ENCODE assay signal across 15 cellular contexts in genomic region chr17:82013341-82013740, GRCh38. TPM values are rescaled to one million over a fixed set of nuclear protein-coding genes. Genes with fewer than 3 reads are reported as not detected.
DNase-seq lines count a peak whose midpoint lies in the region; ATAC-seq, FAIRE-seq and TF ChIP-seq lines count a peak whose summit lies in the region.
"Had no signal": no experiment of that assay in that cellular context is flagged by ENCODE, and none has a peak within 500 bp of the region (broad histone marks: within the 10 kb centered on the region; RNA-seq: fewer than 3 reads in every experiment).

No MANE protein-coding gene starts in this region.

- H3K9me1 ChIP-seq in K562 (ENCODE audit: control insufficient read depth, insufficient read depth, low read length) = no peaks in the 10 kb centered on the region

- no peak overlapping the region for H3K27ac Mint-ChIP-seq in natural killer cell
- H3K27ac Mint-ChIP-seq: activated CD4-positive, alpha-beta memory T cell treated with anti-CD3 and anti-CD28 coated beads for 36 hours had no signal

- no peak for ATAC-seq in K562
- ATAC-seq in natural killer cell = no peak
- ATAC-seq: HCT116, psoas muscle had no signal

- H3K4me1 Mint-ChIP-seq in natural killer cell = no peaks in the 10 kb centered on the region

- intact Hi-C loops in K562 (cut with micrococcal nuclease) = no loop called here
- intact Hi-C loops in left ventricle myocardium inferior (cut with micrococcal nuclease) = no loop called here
- intact Hi-C loops in natural killer cell (cut with micrococcal nuclease) = no loop called here

- TF ChIP-seq CTCF in K562 (IDR thresholded peaks at IDR 0.05 in 2 of 3, conservative IDR thresholded peaks at IDR 0.05 in 1 of 3; ENCODE audit: insufficient read depth in 2 of 3, low read depth in 1 of 3, low read length in 3 of 3) (no peak), left ventricle myocardium inferior (IDR thresholded peaks at IDR 0.05; ENCODE audit: borderline replicate concordance) (no peak), natural killer cell (IDR thresholded peaks at IDR 0.05) (no peak)

- no TSS peak for BruUV-seq in K562 (replicated peaks; lab: Mats Ljungman, UMichigan)

- H3K4me3 ChIP-seq in H7 (ENCODE audit: insufficient read depth, low read depth, low read length) (no peak overlapping the region), K562 (no peak overlapping the region), left ventricle myocardium inferior (peak overlapping the region; percentile 33), rectal smooth muscle tissue (ENCODE audit: low read length) (no peak overlapping the region)
- H3K4me3 ChIP-seq: psoas muscle had no signal

- H3K4me1 ChIP-seq in K562 (replicated peaks in 1 of 2; ENCODE audit: control insufficient read depth in 2 of 2, insufficient read depth in 2 of 2, low read length in 2 of 2) (peaks cover 0 to 87% of the 10 kb centered on the region in 2 experiments; a peak in 3 of 5 replicates), left ventricle myocardium inferior (peaks cover 42% of the 10 kb centered on the region), rectal smooth muscle tissue (ENCODE audit: control insufficient read depth, insufficient read depth, low read length) (peaks cover 6% of the 10 kb centered on the region)

- no peak for TF ChIP-seq EP300 in K562 (IDR thresholded peaks at IDR 0.05; ENCODE audit: low read length)

- no peak overlapping the region for H3K27ac ChIP-seq in K562 (ENCODE audit: extremely low read depth, low read depth, low read length)
- peak overlapping the region; percentile 96 for H3K27ac ChIP-seq in left ventricle myocardium inferior (replicated peaks)
- H3K27ac ChIP-seq in rectal smooth muscle tissue (ENCODE audit: low read depth, low read length) = peak overlapping the region; percentile 72
- H3K27ac ChIP-seq: psoas muscle had no signal

- peak overlapping the region in 1 of 2 experiments; percentile 22; a peak in 1 of 4 replicates for H3K9ac ChIP-seq in K562 (ENCODE audit: insufficient read depth in 1 of 2, low read depth in 2 of 2, low read length in 2 of 2)
- no peak overlapping the region for H3K9ac ChIP-seq in rectal smooth muscle tissue (ENCODE audit: low read length)

- TF ChIP-seq POLR2A in K562 (conservative IDR thresholded peaks at IDR 0.05) = no peak

- H3K4me3 Mint-ChIP-seq in natural killer cell = no peak overlapping the region
- H3K4me3 Mint-ChIP-seq: activated CD4-positive, alpha-beta memory T cell treated with anti-CD3 and anti-CD28 coated beads for 36 hours had no signal

- TF ChIP-seq RAD21 in K562 (CRISPR knock-in tag; conservative IDR thresholded peaks at IDR 0.05 in 1 of 2, IDR thresholded peaks at IDR 0.05 in 1 of 2) = no peak

- POLR2A ChIA-PET in K562 (lab: Yijun Ruan, JAX) = interaction anchor here (1.1 kb wide), 1 partner anchor 8 kb away, joined by 3 read pairs; no protein-coding TSS in a partner anchor

- no peak for FAIRE-seq in K562 (lab: Jason Lieb, UNC)

- no peaks in the 10 kb centered on the region for H3K79me2 ChIP-seq in K562 (ENCODE audit: control insufficient read depth, insufficient read depth, low read length)

- no peaks in the 10 kb centered on the region for H3K9me3 Mint-ChIP-seq in natural killer cell
- H3K9me3 Mint-ChIP-seq: activated CD4-positive, alpha-beta memory T cell treated with anti-CD3 and anti-CD28 coated beads for 36 hours had no signal

- no peak overlapping the region for H2AFZ ChIP-seq in K562 (ENCODE audit: low read depth, low read length)

- H3K36me3 Mint-ChIP-seq in natural killer cell = no peaks in the 10 kb centered on the region
- H3K36me3 Mint-ChIP-seq: activated CD4-positive, alpha-beta memory T cell treated with anti-CD3 and anti-CD28 coated beads for 36 hours had no signal

- H3K9me3 ChIP-seq in K562 (replicated peaks; ENCODE audit: control insufficient read depth, insufficient read depth, low read depth, low read length) (no peaks in the 10 kb centered on the region), left ventricle myocardium inferior (replicated peaks) (no peaks in the 10 kb centered on the region)
- H3K9me3 ChIP-seq: psoas muscle had no signal

- H3K27me3 ChIP-seq in H7 (ENCODE audit: control insufficient read depth, insufficient read depth, low read length) (no peaks in the 10 kb centered on the region), K562 (ENCODE audit: control insufficient read depth in 2 of 2, insufficient read depth in 2 of 2, low read length in 2 of 2) (no peaks in the 10 kb centered on the region), left ventricle myocardium inferior (ENCODE audit: low read depth) (no peaks in the 10 kb centered on the region), rectal smooth muscle tissue (ENCODE audit: control insufficient read depth, insufficient read depth, low read length) (no peaks in the 10 kb centered on the region)

- no peaks in the 10 kb centered on the region for H3K36me3 ChIP-seq in H7 (replicated peaks; ENCODE audit: control insufficient read depth, insufficient read depth, low read length)
- H3K36me3 ChIP-seq in K562 (ENCODE audit: control insufficient read depth, insufficient read depth, low read length) = peaks cover 5% of the 10 kb centered on the region; the same call in 1 of the 3 replicates
- H3K36me3 ChIP-seq in left ventricle myocardium inferior = no peaks in the 10 kb centered on the region
- H3K36me3 ChIP-seq in rectal smooth muscle tissue (ENCODE audit: control insufficient read depth, insufficient read depth, low read length) = no peaks in the 10 kb centered on the region

- H3K4me2 ChIP-seq in K562 (ENCODE audit: insufficient read depth, low read length) = no peak overlapping the region

- in situ Hi-C loops in K562 (cut with MboI) = no loop called here

- WGBS in K562 (ENCODE audit: insufficient coverage, low coverage, missing lambda C conversion rate) = 90% methylated on average over 11 of the region's 22 CpGs

- H4K20me1 ChIP-seq in K562 (replicated peaks; ENCODE audit: control insufficient read depth, insufficient read depth, low read length) = no peaks in the 10 kb centered on the region

- DNase-seq in H7 = peak; percentile 73
- no peak for DNase-seq in K562 (ENCODE audit: extremely low read depth in 1 of 4, low spot score in 3 of 4)
- DNase-seq in left ventricle myocardium inferior = peak; percentile 48
- DNase-seq in SKM-1 treated with dmso at 0.1 percent for 144 hours (lab: John Stamatoyannopoulos, UW; ENCODE audit: unreplicated experiment) = no peak
- DNase-seq in NCI-H1930 (lab: John Stamatoyannopoulos, UW) = no peak
- DNase-seq in NCI-H2196 (lab: John Stamatoyannopoulos, UW; ENCODE audit: unreplicated experiment) = no peak
- no peak for DNase-seq in natural killer cell
- DNase-seq: activated CD4-positive, alpha-beta memory T cell treated with anti-CD3 and anti-CD28 coated beads for 36 hours; amniotic stem cell; effector memory CD4-positive, alpha-beta T cell; EL; psoas muscle; stimulated activated CD4-positive, alpha-beta T cell treated with anti-CD3 and anti-CD28 coated beads, Interleukin-2, amount 100 ng/mL, for 24 hours had no signal

- CTCF ChIA-PET in K562 (lab: Yijun Ruan, JAX; ENCODE audit: low intra/inter-chr PET ratio) = no interaction called here

- no peaks in the 10 kb centered on the region for H3K27me3 Mint-ChIP-seq in natural killer cell (ENCODE audit: low read depth in 2 of 2)
- H3K27me3 Mint-ChIP-seq: activated CD4-positive, alpha-beta memory T cell treated with anti-CD3 and anti-CD28 coated beads for 36 hours had no signal

RNA-seq across cellular contexts. Expression of gene CENPX, which starts 9.3 kb away (rescaled TPM):
- total RNA-seq in H7 (2014; rRNA removed; shearing (Covaris generic)) = 171 and 247 TPM in 2 replicates
- 52.2 and 175 TPM in 2 replicates for total RNA-seq in K562 (2011; cell fraction: chromatin; rRNA removed; ENCODE audit: low replicate concordance)
- 218 and 267 TPM in 2 replicates for total RNA-seq in K562 (2011; cell fraction: nucleolus; rRNA removed)
- total RNA-seq in K562 (2011; cell fraction: nucleoplasm; rRNA removed) = 117 and 130 TPM in 2 replicates
- total RNA-seq in K562 (2014; rRNA removed) (318 and 420 TPM in 2 replicates), K562 (2014; rRNA removed; fragmentation: Illumina TruSeq; extraction: Trizol) (46.8 and 67.9 TPM in 2 replicates), K562 (2015; rRNA removed; fragmentation: Illumina TruSeq; extraction: Trizol) (124 and 127 TPM in 2 replicates), K562 (2021) (267 and 275 TPM in 2 replicates), left ventricle myocardium inferior (26.3 TPM), natural killer cell (10 to 100 TPM; 22.8 to 29.6 (median 27.0) TPM)
- polyA plus RNA-seq in K562 (2011; rRNA removed) (170 and 181 TPM in 2 replicates), K562 (2014; fragmentation: Illumina TruSeq; extraction: Trizol) (115 and 158 TPM in 2 replicates), K562 (2014; fragmentation: Nextera tagmentation; extraction: Ambion mirVana) (100 to 1,000 TPM in 1 of 2 experiments, 10 to 100 TPM in 1; 32.7 to 113 TPM), K562 (2014; rRNA removed) (352 and 375 TPM in 2 replicates)
- polyA plus RNA-seq in K562 (2011; cell fraction: cytosol; rRNA removed) = 177 and 348 TPM in 2 replicates
- 315 and 491 TPM in 2 replicates for polyA plus RNA-seq in K562 (2011; cell fraction: nucleus; rRNA removed)
- polyA plus RNA-seq in K562 (2012) = 133 and 234 TPM in 2 replicates
- 20.5 and 34.2 TPM in 2 replicates for polyA minus RNA-seq in K562 (2011; rRNA and poly(A)+ RNA removed)
- polyA minus RNA-seq in K562 (2011; cell fraction: cytosol; rRNA and poly(A)+ RNA removed) = 62.7 and 65.0 TPM in 2 replicates
- 51.4 and 58.3 TPM in 2 replicates for polyA minus RNA-seq in K562 (2011; cell fraction: nucleus; rRNA and poly(A)+ RNA removed)

RNA-seq across cellular contexts. Expression of gene LRRC45, which starts 9.8 kb away (rescaled TPM):
- total RNA-seq in H7 (2014; rRNA removed; shearing (Covaris generic)) = 45.2 and 46.5 TPM in 2 replicates
- total RNA-seq in K562 (2011; cell fraction: chromatin; rRNA removed; ENCODE audit: low replicate concordance) = 25.2 and 72.7 TPM in 2 replicates
- total RNA-seq in K562 (2011; cell fraction: nucleolus; rRNA removed) = 47.9 and 57.9 TPM in 2 replicates
- 27.0 and 29.0 TPM in 2 replicates for total RNA-seq in K562 (2011; cell fraction: nucleoplasm; rRNA removed)
- 21.5 and 21.7 TPM in 2 replicates for total RNA-seq in K562 (2014; rRNA removed)
- 1.8 and 3.5 TPM in 2 replicates for total RNA-seq in K562 (2014; rRNA removed; fragmentation: Illumina TruSeq; extraction: Trizol)
- total RNA-seq in K562 (2015; rRNA removed; fragmentation: Illumina TruSeq; extraction: Trizol) = 11.2 and 13.1 TPM in 2 replicates
- total RNA-seq in K562 (2021) = 16.6 and 19.1 TPM in 2 replicates
- 7.2 and 10.4 TPM in 2 replicates for polyA plus RNA-seq in K562 (2011; rRNA removed)
- polyA plus RNA-seq in K562 (2011; cell fraction: cytosol; rRNA removed) = 6.3 and 10.0 TPM in 2 replicates
- polyA plus RNA-seq in K562 (2011; cell fraction: nucleus; rRNA removed) = 87.0 and 113 TPM in 2 replicates
- polyA plus RNA-seq in K562 (2012) = 12.2 and 13.1 TPM in 2 replicates
- polyA plus RNA-seq in K562 (2014; fragmentation: Illumina TruSeq; extraction: Trizol) = 4.2 and 4.3 TPM in 2 replicates
- polyA plus RNA-seq in K562 (2014; fragmentation: Nextera tagmentation; extraction: Ambion mirVana) = not detected
- 18.4 and 26.6 TPM in 2 replicates for polyA plus RNA-seq in K562 (2014; rRNA removed)
- 2.0 and 4.1 TPM in 2 replicates for polyA minus RNA-seq in K562 (2011; rRNA and poly(A)+ RNA removed)
- 5.8 and 7.1 TPM in 2 replicates for polyA minus RNA-seq in K562 (2011; cell fraction: cytosol; rRNA and poly(A)+ RNA removed)
- polyA minus RNA-seq in K562 (2011; cell fraction: nucleus; rRNA and poly(A)+ RNA removed) = 21.4 and 23.9 TPM in 2 replicates
- total RNA-seq in left ventricle myocardium inferior = 4.3 TPM
- total RNA-seq in natural killer cell = 10 to 100 TPM; 15.9 to 21.6 (median 16.8) TPM

RNA-seq across cellular contexts. Expression of gene RAC3, which starts 18.1 kb away (rescaled TPM):
- 155 and 175 TPM in 2 replicates for total RNA-seq in H7 (2014; rRNA removed; shearing (Covaris generic))
- 19.4 and 85.2 TPM in 2 replicates for total RNA-seq in K562 (2011; cell fraction: chromatin; rRNA removed; ENCODE audit: low replicate concordance)
- 134 and 179 TPM in 2 replicates for total RNA-seq in K562 (2011; cell fraction: nucleolus; rRNA removed)
- total RNA-seq in K562 (2011; cell fraction: nucleoplasm; rRNA removed) = 71.3 and 86.0 TPM in 2 replicates
- 292 and 377 TPM in 2 replicates for total RNA-seq in K562 (2014; rRNA removed)
- 21.8 and 30.5 TPM in 2 replicates for total RNA-seq in K562 (2014; rRNA removed; fragmentation: Illumina TruSeq; extraction: Trizol)
- total RNA-seq in K562 (2015; rRNA removed; fragmentation: Illumina TruSeq; extraction: Trizol) = 91.3 and 98.6 TPM in 2 replicates
- total RNA-seq in K562 (2021) = 133 and 139 TPM in 2 replicates
- polyA plus RNA-seq in K562 (2011; rRNA removed) = 118 and 135 TPM in 2 replicates
- 275 and 623 TPM in 2 replicates for polyA plus RNA-seq in K562 (2011; cell fraction: cytosol; rRNA removed)
- polyA plus RNA-seq in K562 (2011; cell fraction: nucleus; rRNA removed) = 159 and 273 TPM in 2 replicates
- 51.3 and 82.3 TPM in 2 replicates for polyA plus RNA-seq in K562 (2012)
- 137 and 193 TPM in 2 replicates for polyA plus RNA-seq in K562 (2014; fragmentation: Illumina TruSeq; extraction: Trizol)
- under 1 TPM; 0.23 to 0.28 TPM for polyA plus RNA-seq in K562 (2014; fragmentation: Nextera tagmentation; extraction: Ambion mirVana)
- polyA plus RNA-seq in K562 (2014; rRNA removed) = 281 and 307 TPM in 2 replicates
- 16.0 and 29.2 TPM in 2 replicates for polyA minus RNA-seq in K562 (2011; rRNA and poly(A)+ RNA removed)
- 66.2 and 68.0 TPM in 2 replicates for polyA minus RNA-seq in K562 (2011; cell fraction: cytosol; rRNA and poly(A)+ RNA removed)
- 52.2 and 55.2 TPM in 2 replicates for polyA minus RNA-seq in K562 (2011; cell fraction: nucleus; rRNA and poly(A)+ RNA removed)
- 0.82 TPM for total RNA-seq in left ventricle myocardium inferior
- total RNA-seq in natural killer cell = 1 to 10 TPM in 2 of 3 donors, under 1 TPM in 1; 0.61 to 2.2 (median 2.1) TPM
- total RNA-seq: psoas muscle had no signal

RNA-seq across cellular contexts. Expression of gene DCXR, which starts 24.2 kb away (rescaled TPM):
- total RNA-seq in H7 (2014; rRNA removed; shearing (Covaris generic)) = 72.7 and 110 TPM in 2 replicates
- 78.8 and 254 TPM in 2 replicates for total RNA-seq in K562 (2011; cell fraction: chromatin; rRNA removed; ENCODE audit: low replicate concordance)
- 329 and 354 TPM in 2 replicates for total RNA-seq in K562 (2011; cell fraction: nucleolus; rRNA removed)
- 133 and 150 TPM in 2 replicates for total RNA-seq in K562 (2011; cell fraction: nucleoplasm; rRNA removed)
- 165 and 194 TPM in 2 replicates for total RNA-seq in K562 (2014; rRNA removed)
- 41.1 and 66.0 TPM in 2 replicates for total RNA-seq in K562 (2014; rRNA removed; fragmentation: Illumina TruSeq; extraction: Trizol)
- 76.0 and 90.0 TPM in 2 replicates for total RNA-seq in K562 (2015; rRNA removed; fragmentation: Illumina TruSeq; extraction: Trizol)
- 235 and 256 TPM in 2 replicates for total RNA-seq in K562 (2021)
- polyA plus RNA-seq in K562 (2011; rRNA removed) = 156 and 201 TPM in 2 replicates
- polyA plus RNA-seq in K562 (2011; cell fraction: cytosol; rRNA removed) = 404 and 845 TPM in 2 replicates
- 611 and 714 TPM in 2 replicates for polyA plus RNA-seq in K562 (2011; cell fraction: nucleus; rRNA removed)
- 229 and 244 TPM in 2 replicates for polyA plus RNA-seq in K562 (2012)
- 243 and 274 TPM in 2 replicates for polyA plus RNA-seq in K562 (2014; fragmentation: Illumina TruSeq; extraction: Trizol)
- 10 to 100 TPM; 21.3 to 50.3 TPM for polyA plus RNA-seq in K562 (2014; fragmentation: Nextera tagmentation; extraction: Ambion mirVana)
- 229 and 261 TPM in 2 replicates for polyA plus RNA-seq in K562 (2014; rRNA removed)
- 34.8 and 73.6 TPM in 2 replicates for polyA minus RNA-seq in K562 (2011; rRNA and poly(A)+ RNA removed)
- 67.3 and 81.5 TPM in 2 replicates for polyA minus RNA-seq in K562 (2011; cell fraction: cytosol; rRNA and poly(A)+ RNA removed)
- polyA minus RNA-seq in K562 (2011; cell fraction: nucleus; rRNA and poly(A)+ RNA removed) = 104 and 111 TPM in 2 replicates
- total RNA-seq in left ventricle myocardium inferior = 219 TPM
- 100 to 1,000 TPM in 2 of 3 donors, 10 to 100 TPM in 1; 93.9 to 171 (median 145) TPM for total RNA-seq in natural killer cell

RNA-seq across cellular contexts. Expression of gene ASPSCR1, which starts 35.9 kb away (rescaled TPM):
- 62.1 and 65.8 TPM in 2 replicates for total RNA-seq in H7 (2014; rRNA removed; shearing (Covaris generic))
- 32.2 and 96.0 TPM in 2 replicates for total RNA-seq in K562 (2011; cell fraction: chromatin; rRNA removed; ENCODE audit: low replicate concordance)
- 68.7 and 87.6 TPM in 2 replicates for total RNA-seq in K562 (2011; cell fraction: nucleolus; rRNA removed)
- total RNA-seq in K562 (2011; cell fraction: nucleoplasm; rRNA removed) = 42.2 and 44.0 TPM in 2 replicates
- 35.9 and 49.9 TPM in 2 replicates for total RNA-seq in K562 (2014; rRNA removed)
- 5.9 and 7.4 TPM in 2 replicates for total RNA-seq in K562 (2014; rRNA removed; fragmentation: Illumina TruSeq; extraction: Trizol)
- total RNA-seq in K562 (2015; rRNA removed; fragmentation: Illumina TruSeq; extraction: Trizol) = 21.3 and 22.3 TPM in 2 replicates
- 33.4 and 36.9 TPM in 2 replicates for total RNA-seq in K562 (2021)
- 8.6 TPM in 2 replicates for polyA plus RNA-seq in K562 (2011; rRNA removed)
- 16.0 and 34.5 TPM in 2 replicates for polyA plus RNA-seq in K562 (2011; cell fraction: cytosol; rRNA removed)
- 72.4 and 104 TPM in 2 replicates for polyA plus RNA-seq in K562 (2011; cell fraction: nucleus; rRNA removed)
- polyA plus RNA-seq in K562 (2012) = 26.6 and 32.9 TPM in 2 replicates
- 11.6 and 19.2 TPM in 2 replicates for polyA plus RNA-seq in K562 (2014; fragmentation: Illumina TruSeq; extraction: Trizol)
- polyA plus RNA-seq in K562 (2014; fragmentation: Nextera tagmentation; extraction: Ambion mirVana) = 1 to 10 TPM in 1 of 2 experiments, under 1 TPM in 1; 0.90 to 2.2 TPM
- 26.7 and 33.7 TPM in 2 replicates for polyA plus RNA-seq in K562 (2014; rRNA removed)
- polyA minus RNA-seq in K562 (2011; rRNA and poly(A)+ RNA removed) = 1.6 and 6.1 TPM in 2 replicates
- polyA minus RNA-seq in K562 (2011; cell fraction: cytosol; rRNA and poly(A)+ RNA removed) = 16.6 and 18.1 TPM in 2 replicates
- polyA minus RNA-seq in K562 (2011; cell fraction: nucleus; rRNA and poly(A)+ RNA removed) = 25.4 and 29.1 TPM in 2 replicates
- total RNA-seq in left ventricle myocardium inferior = 27.5 TPM
- total RNA-seq in natural killer cell = 10 to 100 TPM; 29.7 to 43.5 (median 40.8) TPM

Comparison
In these comparisons a context has a peak if more than half of its experiments do, and no peak if none do; other contexts are left out.
1. DNase-seq: peak in H7 (single experiment) and left ventricle myocardium inferior (single experiment); none in K562 (0 of 4), SKM-1 treated with dmso at 0.1 percent for 144 hours (single experiment), NCI-H1930 (0 of 2), NCI-H2196 (single experiment) and natural killer cell (single experiment).
2. RNA of gene RAC3, which starts 18.1 kb away (total RNA-seq): 155 to 175 TPM in H7 and 19.4 to 377 TPM in K562; 0.61 to 2.2 TPM in natural killer cell and 0.82 TPM in left ventricle myocardium inferior (single experiment); every median in the first group is over 4 times any median in the second.